ENCODE assay signal across 1 cellular context in the genomic region with DNA sequence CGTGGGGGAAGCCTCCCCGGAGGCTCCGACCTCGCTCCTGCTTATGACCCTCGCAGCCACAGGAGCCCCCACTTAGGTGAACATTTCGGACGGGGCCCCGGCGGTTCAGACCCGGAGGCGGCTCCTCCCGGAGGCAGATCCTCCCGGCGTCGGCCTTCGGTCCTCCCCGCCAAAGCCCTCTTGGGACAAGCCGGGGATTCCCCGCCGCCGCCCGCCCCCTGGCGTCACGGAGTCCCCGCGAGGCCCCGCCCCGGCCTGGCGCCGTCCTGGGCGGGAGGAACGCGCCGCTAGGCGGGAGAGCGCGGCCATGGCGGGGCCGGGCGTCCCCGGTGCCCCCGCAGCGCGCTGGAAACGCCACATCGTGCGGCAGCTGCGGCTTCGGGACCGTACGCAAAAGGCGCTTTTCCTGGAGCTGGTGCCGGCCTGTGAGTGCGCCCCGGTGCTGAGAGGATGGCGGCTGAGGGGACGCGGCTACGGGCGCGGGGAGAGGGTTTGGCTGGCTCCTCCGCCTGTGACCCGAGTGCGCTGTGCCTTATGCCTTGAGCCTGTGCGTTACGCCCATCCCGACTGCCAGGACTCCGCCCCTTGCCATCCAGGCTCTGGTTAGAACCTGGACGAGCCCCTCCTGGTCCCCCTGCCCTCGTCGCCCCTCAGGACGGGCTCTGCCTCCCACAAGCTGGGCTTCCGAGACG.
TF ChIP-seq lines count a peak whose summit lies in the region.

A gene with protein sequence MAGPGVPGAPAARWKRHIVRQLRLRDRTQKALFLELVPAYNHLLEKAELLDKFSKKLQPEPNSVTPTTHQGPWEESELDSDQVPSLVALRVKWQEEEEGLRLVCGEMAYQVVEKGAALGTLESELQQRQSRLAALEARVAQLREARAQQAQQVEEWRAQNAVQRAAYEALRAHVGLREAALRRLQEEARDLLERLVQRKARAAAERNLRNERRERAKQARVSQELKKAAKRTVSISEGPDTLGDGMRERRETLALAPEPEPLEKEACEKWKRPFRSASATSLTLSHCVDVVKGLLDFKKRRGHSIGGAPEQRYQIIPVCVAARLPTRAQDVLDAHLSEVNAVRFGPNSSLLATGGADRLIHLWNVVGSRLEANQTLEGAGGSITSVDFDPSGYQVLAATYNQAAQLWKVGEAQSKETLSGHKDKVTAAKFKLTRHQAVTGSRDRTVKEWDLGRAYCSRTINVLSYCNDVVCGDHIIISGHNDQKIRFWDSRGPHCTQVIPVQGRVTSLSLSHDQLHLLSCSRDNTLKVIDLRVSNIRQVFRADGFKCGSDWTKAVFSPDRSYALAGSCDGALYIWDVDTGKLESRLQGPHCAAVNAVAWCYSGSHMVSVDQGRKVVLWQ (plus strand): TSS at position 273 of the 692 bp plus-strand sequence. CDS start 35 bp downstream, at position 308.

TF ChIP-seq in SK-N-SH, 30 proteins besides CTCF, POLR2A, EP300 and RAD21 (continued from another document):
- TF ChIP-seq NFIC (IDR thresholded peaks at IDR 0.05; ENCODE audit: borderline replicate concordance) (no peak), SIN3A (IDR thresholded peaks at IDR 0.05; ENCODE audit: borderline replicate concordance, low read depth, low read length) (peak; percentile 38; the same call in 1 of the 2 replicates), TAF1 (IDR thresholded peaks at IDR 0.05; ENCODE audit: borderline replicate concordance, low read depth, low read length) (peak; percentile 23; the same call in 1 of the 2 replicates), RCOR1 (IDR thresholded peaks at IDR 0.05; ENCODE audit: low read length) (no peak), POLR2AphosphoS5 (IDR thresholded peaks at IDR 0.05; ENCODE audit: low read depth, low read length) (no peak), YY1 (IDR thresholded peaks at IDR 0.05; ENCODE audit: low read depth) (peak; percentile 74; the same call in 1 of the 2 replicates), MXI1 (IDR thresholded peaks at IDR 0.05; ENCODE audit: low read depth, low read length) (peak; percentile 52), TEAD4 (IDR thresholded peaks at IDR 0.05; ENCODE audit: borderline replicate concordance, insufficient read depth) (no peak), JUND (IDR thresholded peaks at IDR 0.05) (no peak; the same call in 1 of the 2 replicates)
- TF ChIP-seq, protein P1, sequence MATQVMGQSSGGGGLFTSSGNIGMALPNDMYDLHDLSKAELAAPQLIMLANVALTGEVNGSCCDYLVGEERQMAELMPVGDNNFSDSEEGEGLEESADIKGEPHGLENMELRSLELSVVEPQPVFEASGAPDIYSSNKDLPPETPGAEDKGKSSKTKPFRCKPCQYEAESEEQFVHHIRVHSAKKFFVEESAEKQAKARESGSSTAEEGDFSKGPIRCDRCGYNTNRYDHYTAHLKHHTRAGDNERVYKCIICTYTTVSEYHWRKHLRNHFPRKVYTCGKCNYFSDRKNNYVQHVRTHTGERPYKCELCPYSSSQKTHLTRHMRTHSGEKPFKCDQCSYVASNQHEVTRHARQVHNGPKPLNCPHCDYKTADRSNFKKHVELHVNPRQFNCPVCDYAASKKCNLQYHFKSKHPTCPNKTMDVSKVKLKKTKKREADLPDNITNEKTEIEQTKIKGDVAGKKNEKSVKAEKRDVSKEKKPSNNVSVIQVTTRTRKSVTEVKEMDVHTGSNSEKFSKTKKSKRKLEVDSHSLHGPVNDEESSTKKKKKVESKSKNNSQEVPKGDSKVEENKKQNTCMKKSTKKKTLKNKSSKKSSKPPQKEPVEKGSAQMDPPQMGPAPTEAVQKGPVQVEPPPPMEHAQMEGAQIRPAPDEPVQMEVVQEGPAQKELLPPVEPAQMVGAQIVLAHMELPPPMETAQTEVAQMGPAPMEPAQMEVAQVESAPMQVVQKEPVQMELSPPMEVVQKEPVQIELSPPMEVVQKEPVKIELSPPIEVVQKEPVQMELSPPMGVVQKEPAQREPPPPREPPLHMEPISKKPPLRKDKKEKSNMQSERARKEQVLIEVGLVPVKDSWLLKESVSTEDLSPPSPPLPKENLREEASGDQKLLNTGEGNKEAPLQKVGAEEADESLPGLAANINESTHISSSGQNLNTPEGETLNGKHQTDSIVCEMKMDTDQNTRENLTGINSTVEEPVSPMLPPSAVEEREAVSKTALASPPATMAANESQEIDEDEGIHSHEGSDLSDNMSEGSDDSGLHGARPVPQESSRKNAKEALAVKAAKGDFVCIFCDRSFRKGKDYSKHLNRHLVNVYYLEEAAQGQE (IDR thresholded peaks at IDR 0.05; ENCODE audit: low read depth, low read length) = no peak
